ENCODE assay signal across 1 cellular context in genomic region chr10:72615985-72616384, GRCh38.
TF ChIP-seq lines count a peak whose summit lies in the region.

No MANE protein-coding gene starts in this region.

TF ChIP-seq in Ishikawa, 13 proteins besides CTCF, POLR2A, EP300 and RAD21 (continued from another document):
- TF ChIP-seq REST (IDR thresholded peaks at IDR 0.05; ENCODE audit: low read depth), result no peak
TF ChIP-seq in Ishikawa: peak in this region for 1.
